1 cellular context compared by ENCODE assay signal in the genomic region with DNA sequence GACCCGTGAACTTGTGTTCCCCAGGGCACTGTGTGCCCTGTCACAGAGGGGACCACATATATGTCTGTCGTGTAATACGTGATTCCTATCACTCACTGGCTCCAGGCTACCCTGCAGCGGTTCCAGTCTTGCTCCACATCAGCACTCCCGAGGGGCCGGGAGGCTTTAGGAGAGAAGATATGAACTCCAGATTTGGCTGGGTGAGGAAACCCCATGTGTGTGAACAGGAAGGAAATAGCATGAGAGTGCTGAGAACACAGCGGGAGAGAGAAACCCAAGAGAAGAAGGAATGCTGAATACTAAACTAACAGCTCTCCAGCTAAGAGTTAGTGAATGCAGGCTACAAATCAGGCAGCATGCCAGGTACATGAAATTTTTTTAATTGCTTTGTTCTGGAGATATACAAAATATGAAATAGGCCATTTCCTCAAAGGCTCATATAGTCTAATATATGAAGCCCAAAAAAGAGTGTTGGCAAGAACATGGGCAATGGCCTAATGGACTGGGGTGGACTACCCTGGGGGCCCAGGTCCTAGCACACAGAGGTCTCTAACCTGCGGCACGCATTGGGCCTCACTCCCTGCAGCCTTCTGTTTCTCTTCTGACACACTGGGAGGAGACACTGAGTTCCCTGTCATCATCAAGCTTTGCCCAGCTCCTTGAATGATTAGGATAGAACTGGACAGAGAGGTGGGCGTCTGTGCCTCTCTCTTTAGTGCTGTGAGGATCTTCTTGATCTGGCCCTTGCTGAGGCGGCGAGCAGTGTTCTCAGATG.
TF ChIP-seq lines count a peak whose summit lies in the region.

No MANE protein-coding gene starts in this region.

TF ChIP-seq in GM23338, 12 proteins besides CTCF, POLR2A, EP300 and RAD21:
- no peak for TF ChIP-seq JUNB (IDR thresholded peaks at IDR 0.05; ENCODE audit: unreplicated experiment)
TF ChIP-seq in GM23338: peak in this region for 0.
